ENCODE assay signal across 17 cellular contexts in genomic region chr18:54203914-54204313, GRCh38. TPM values are rescaled to one million over a fixed set of nuclear protein-coding genes. Genes with fewer than 3 reads are reported as not detected.
DNase-seq lines count a peak whose midpoint lies in the region; ATAC-seq lines count a peak whose summit lies in the region.
"Had no signal": no experiment of that assay in that cellular context is flagged by ENCODE, and none has a peak within 500 bp of the region (broad histone marks: within the 10 kb centered on the region; RNA-seq: fewer than 3 reads in every experiment).

No MANE protein-coding gene starts in this region.

- DNase-seq in NCI-H82 (lab: John Stamatoyannopoulos, UW): peak; percentile 6
- DNase-seq in NCI-H82 treated with DMSO at 0.1 percent for 48 hours (lab: John Stamatoyannopoulos, UW; ENCODE audit: unreplicated experiment): no peak
- DNase-seq in naive thymus-derived CD4-positive, alpha-beta T cell: no peak
- DNase-seq in activated CD8-positive, alpha-beta memory T cell treated with anti-CD3 and anti-CD28 coated beads for 24 hours: no peak
- DNase-seq in naive thymus-derived CD8-positive, alpha-beta T cell: no peak
- DNase-seq in SK-N-DZ (ENCODE audit: low spot score): no peak
- DNase-seq: aorta, EL, left ventricle myocardium inferior, NCI-H2081 treated with DMSO at 0.1 percent for 48 hours, posterior cingulate gyrus, RPMI8226, SW 1271 had no signal

- no peaks in the 10 kb centered on the region for H3K9me3 Mint-ChIP-seq in naive thymus-derived CD4-positive, alpha-beta T cell
- no peaks in the 10 kb centered on the region for H3K9me3 Mint-ChIP-seq in naive thymus-derived CD8-positive, alpha-beta T cell

- POLR2A ChIA-PET in naive thymus-derived CD4-positive, alpha-beta T cell (lab: Charles Lee): no interaction called here
- POLR2A ChIA-PET in naive thymus-derived CD8-positive, alpha-beta T cell (lab: Charles Lee): interaction anchor here (0.5 kb wide), 1 partner anchor 65 kb away, joined by 3 read pairs; the partner anchor contains the start of gene POLI

- peaks cover 3 to 20% (median 7%) of the 10 kb centered on the region in 3 experiments for H3K36me3 ChIP-seq in naive thymus-derived CD4-positive, alpha-beta T cell (ENCODE audit: control insufficient read depth in 2 of 3, insufficient read depth in 3 of 3, low read length in 3 of 3)

- H3K4me1 Mint-ChIP-seq in naive thymus-derived CD4-positive, alpha-beta T cell: peaks cover 24 to 42% (median 36%) of the 10 kb centered on the region in 7 donors
- peaks cover 20 to 50% (median 30%) of the 10 kb centered on the region in 4 donors for H3K4me1 Mint-ChIP-seq in naive thymus-derived CD8-positive, alpha-beta T cell

- peak; percentile 88 for ATAC-seq in HG02610 (IDR thresholded peaks at IDR 0.05; ENCODE audit: unreplicated experiment)
- ATAC-seq in HG03469 (IDR thresholded peaks at IDR 0.05; ENCODE audit: unreplicated experiment): peak; percentile 76
- ATAC-seq in naive thymus-derived CD4-positive, alpha-beta T cell: no peak
- ATAC-seq in naive thymus-derived CD8-positive, alpha-beta T cell: no peak

- no peaks in the 10 kb centered on the region for H3K27me3 ChIP-seq in naive thymus-derived CD4-positive, alpha-beta T cell (ENCODE audit: control insufficient read depth in 2 of 2, insufficient read depth in 2 of 2, low read length in 2 of 2)
- H3K27me3 ChIP-seq: tibial nerve had no signal

- H3K9me3 ChIP-seq in naive thymus-derived CD4-positive, alpha-beta T cell (ENCODE audit: control insufficient read depth in 2 of 3, low read length in 3 of 3): no peaks in the 10 kb centered on the region
- H3K9me3 ChIP-seq: left ventricle myocardium inferior, tibial nerve had no signal

- H3K36me3 Mint-ChIP-seq in naive thymus-derived CD4-positive, alpha-beta T cell: peaks cover 14 to 52% (median 22%) of the 10 kb centered on the region in 5 donors
- H3K36me3 Mint-ChIP-seq in naive thymus-derived CD8-positive, alpha-beta T cell: peaks cover 4 to 54% (median 31%) of the 10 kb centered on the region in 3 donors

- no peaks in the 10 kb centered on the region for H3K27me3 Mint-ChIP-seq in naive thymus-derived CD4-positive, alpha-beta T cell
- no peaks in the 10 kb centered on the region for H3K27me3 Mint-ChIP-seq in naive thymus-derived CD8-positive, alpha-beta T cell

- H3K4me3 ChIP-seq in naive thymus-derived CD4-positive, alpha-beta T cell (ENCODE audit: low read length): no peak overlapping the region
- H3K4me3 ChIP-seq: left ventricle myocardium inferior, skin epidermis, tibial nerve had no signal

- CTCF ChIA-PET in naive thymus-derived CD4-positive, alpha-beta T cell (lab: Charles Lee): no interaction called here

- H3K27ac Mint-ChIP-seq in naive thymus-derived CD4-positive, alpha-beta T cell: peak overlapping the region in 1 of 9 donors; percentile 0
- H3K27ac Mint-ChIP-seq in naive thymus-derived CD8-positive, alpha-beta T cell: peak overlapping the region in 1 of 10 donors; percentile 14

- no peak overlapping the region for H3K27ac ChIP-seq in naive thymus-derived CD4-positive, alpha-beta T cell (ENCODE audit: low read depth, low read length)
- H3K27ac ChIP-seq: left ventricle myocardium inferior, skin epidermis, tibial nerve had no signal

- H3K4me3 Mint-ChIP-seq in naive thymus-derived CD4-positive, alpha-beta T cell: no peak overlapping the region
- H3K4me3 Mint-ChIP-seq in naive thymus-derived CD8-positive, alpha-beta T cell: no peak overlapping the region

- intact Hi-C loops in naive thymus-derived CD4-positive, alpha-beta T cell (cut with micrococcal nuclease): no loop called here

- peaks cover 10 to 13% of the 10 kb centered on the region in 2 donors for H3K4me1 ChIP-seq in naive thymus-derived CD4-positive, alpha-beta T cell (ENCODE audit: control insufficient read depth in 2 of 2, insufficient read depth in 2 of 2, low read length in 2 of 2)

RNA-seq across cellular contexts. Expression of gene MBD2, which starts 20.6 kb away (rescaled TPM):
- total RNA-seq in naive thymus-derived CD4-positive, alpha-beta T cell: 100 to 1,000 TPM in 2 of 5 experiments, 10 to 100 TPM in 3; 69.7 to 118 (median 76.9) TPM
- polyA plus RNA-seq in naive thymus-derived CD4-positive, alpha-beta T cell: 1 to 10 TPM; 6.1 to 8.1 TPM
- total RNA-seq in naive thymus-derived CD8-positive, alpha-beta T cell: 10 to 100 TPM; 78.8 to 85.1 TPM
- polyA plus RNA-seq in naive thymus-derived CD8-positive, alpha-beta T cell: 10 to 100 TPM in 2 of 3 donors, 1 to 10 TPM in 1; 6.3 to 21.1 (median 13.0) TPM
- polyA plus RNA-seq in SK-N-DZ (2014; cell fraction: cytosol; rRNA removed): 13.7 and 14.1 TPM in 2 replicates
- polyA plus RNA-seq in SK-N-DZ (2014; cell fraction: nucleus; rRNA removed): 6.6 and 14.5 TPM in 2 replicates

Comparison
In these comparisons a context has a peak if more than half of its experiments do, and no peak if none do; other contexts are left out.
1. ATAC-seq: peak in HG02610 (single experiment) and HG03469 (single experiment); none in naive thymus-derived CD4-positive, alpha-beta T cell (single experiment) and naive thymus-derived CD8-positive, alpha-beta T cell (0 of 2).